In genomic region chr5:140564196-140565023, GRCh38 we compare ENCODE assay signal across 8 cellular contexts. TPM values are rescaled to one million over a fixed set of nuclear protein-coding genes. Genes with fewer than 3 reads are reported as not detected.
DNase-seq lines count a peak whose midpoint lies in the region; ATAC-seq and TF ChIP-seq lines count a peak whose summit lies in the region.

Gene APBB3 (minus strand): TSS chr5:140564598. CDS start chr5:140564245, 353 bp downstream.
Gene SLC35A4 (plus strand): TSS chr5:140564828. CDS start chr5:140567170, 2,342 bp downstream.

- no peaks in the 10 kb centered on the region for H3F3A ChIP-seq in PC-3 (ENCODE audit: low read length, unreplicated experiment)

- H3K9me3 ChIP-seq in PC-3 (ENCODE audit: low read length) = no peaks in the 10 kb centered on the region
- H3K9me3 ChIP-seq in mucosa of descending colon = no peaks in the 10 kb centered on the region

- H3K36me3 ChIP-seq in PC-3 (ENCODE audit: low read depth, low read length) (peaks cover 13% of the 10 kb centered on the region; the same call in 1 of the 2 replicates), mucosa of descending colon (ENCODE audit: low read depth) (peaks cover 6% of the 10 kb centered on the region)

- peak within 1 kb of the TSS; percentile 82 for H3K4me3 ChIP-seq in PC-3 (ENCODE audit: low read length)
- H3K4me3 ChIP-seq in mucosa of descending colon = peak within 1 kb of the TSS; percentile 39

- H3K4me1 ChIP-seq in PC-3 (ENCODE audit: insufficient read depth, low read length) (peaks cover 21% of the 10 kb centered on the region), mucosa of descending colon (ENCODE audit: low read depth) (peaks cover 18% of the 10 kb centered on the region)

- TF ChIP-seq CTCF in PC-3 (conservative IDR thresholded peaks at IDR 0.05; ENCODE audit: low read depth, low read length) (no peak), mucosa of descending colon (IDR thresholded peaks at IDR 0.05) (no peak)

- BruUV-seq in PC-3 (replicated peaks; lab: Mats Ljungman, UMichigan) = no TSS peak

- H3K4me2 ChIP-seq in PC-3 (ENCODE audit: low read length) = peak within 1 kb of the TSS; percentile 94

- H3K27me3 ChIP-seq in PC-3 (ENCODE audit: low read length) = no peaks in the 10 kb centered on the region

- peak within 1 kb of the TSS; percentile 81 for H2AFZ ChIP-seq in PC-3 (ENCODE audit: low read length)

- H3K4me3 Mint-ChIP-seq in IgD-negative memory B cell = peak within 1 kb of the TSS; percentile 89 to 98 (median 97)

- H3K27ac Mint-ChIP-seq in IgD-negative memory B cell = peak within 1 kb of the TSS; percentile 82 to 97 (median 96)

- H3K79me2 ChIP-seq in PC-3 (ENCODE audit: low read length) = peaks cover 36% of the 10 kb centered on the region

- DNase-seq in DMS 273 (lab: John Stamatoyannopoulos, UW; ENCODE audit: unreplicated experiment) (peak; percentile 99), PC-3 (peak; percentile 98), activated T-cell treated with anti-CD3 and anti-CD28 coated beads for 48 hours (ENCODE audit: low read depth) (peak; percentile 89), epithelial cell of prostate (ENCODE audit: low read depth, low spot score) (peak; percentile 91), mucosa of descending colon (peak; percentile 95 to 98 (median 96))
- peak; percentile 93 for DNase-seq in stimulated activated CD8-positive, alpha-beta memory T cell treated with anti-CD3 and anti-CD28 coated beads, Interleukin-4, amount 100 ng/mL, for 24 hours (ENCODE audit: low read depth)

- no peaks in the 10 kb centered on the region for H3K27me3 Mint-ChIP-seq in IgD-negative memory B cell

- ATAC-seq in GM21528 (IDR thresholded peaks at IDR 0.05; ENCODE audit: low FRiP score, unreplicated experiment) (peak; percentile 86), PC-3 (peak; percentile 89), mucosa of descending colon (peak; percentile 93)

- intact Hi-C loops in PC-3 (cut with micrococcal nuclease) = loop anchor here (2.0 kb wide), 1 partner anchor 74 kb away; the partner anchor contains the start of gene TMCO6
- intact Hi-C loops in mucosa of descending colon (cut with DNase I, micrococcal nuclease) = loop anchor here in 1 of 2 donors (10.0 kb wide), 1 partner anchor 70 kb away; the partner anchor contains the start of genes CD14 and TMCO6

- peaks cover 13% of the 10 kb centered on the region for H3K36me3 Mint-ChIP-seq in IgD-negative memory B cell

- H3K9me3 Mint-ChIP-seq in IgD-negative memory B cell = no peaks in the 10 kb centered on the region

- no peaks in the 10 kb centered on the region for H4K20me1 ChIP-seq in PC-3 (ENCODE audit: low read length)

- CTCF ChIA-PET in PC-3 (lab: Charles Lee) = no interaction called here

- H3K27ac ChIP-seq in PC-3 (ENCODE audit: low read length) (peak within 1 kb of the TSS; percentile 64), epithelial cell of prostate (peak within 1 kb of the TSS; percentile 77)

- peak within 1 kb of the TSS; percentile 92 for H3K9ac ChIP-seq in PC-3 (ENCODE audit: low read length)

- no peaks in the 10 kb centered on the region for H3K9me2 ChIP-seq in PC-3 (replicated peaks; ENCODE audit: low read length)

- POLR2A ChIA-PET in PC-3 (lab: Charles Lee; ENCODE audit: unreplicated experiment) = interaction anchor here (0.5 to 0.6 kb wide), 2 partner anchors 83 to 1060 kb away, joined by 5 to 6 read pairs; partner anchors contain the start of gene IK

- peaks cover 11 to 41% (median 23%) of the 10 kb centered on the region in 3 donors for H3K4me1 Mint-ChIP-seq in IgD-negative memory B cell

RNA-seq across cellular contexts. Expression of gene APBB3, which starts in this region (rescaled TPM):
- polyA plus RNA-seq in IgD-negative memory B cell = 4.4 TPM
- total RNA-seq in PC-3 (2014; rRNA removed) (11.4 and 13.6 TPM in 2 replicates), mucosa of descending colon (10 to 100 TPM; 18.8 to 32.5 (median 21.2) TPM)

RNA-seq across cellular contexts. Expression of gene SLC35A4, which starts in this region (rescaled TPM):
- polyA plus RNA-seq in IgD-negative memory B cell = 79.8 TPM
- total RNA-seq in PC-3 (2014; rRNA removed) (25.0 and 29.1 TPM in 2 replicates), mucosa of descending colon (10 to 100 TPM; 65.5 to 96.9 (median 93.8) TPM)

Comparison
In these comparisons a context has a peak if more than half of its experiments do, and no peak if none do; other contexts are left out.
1. Peak in every context shown above with its lines: DNase-seq, ATAC-seq, H3K4me3 ChIP-seq and H3K27ac ChIP-seq.